ENCODE assay signal across 15 cellular contexts in the genomic region with DNA sequence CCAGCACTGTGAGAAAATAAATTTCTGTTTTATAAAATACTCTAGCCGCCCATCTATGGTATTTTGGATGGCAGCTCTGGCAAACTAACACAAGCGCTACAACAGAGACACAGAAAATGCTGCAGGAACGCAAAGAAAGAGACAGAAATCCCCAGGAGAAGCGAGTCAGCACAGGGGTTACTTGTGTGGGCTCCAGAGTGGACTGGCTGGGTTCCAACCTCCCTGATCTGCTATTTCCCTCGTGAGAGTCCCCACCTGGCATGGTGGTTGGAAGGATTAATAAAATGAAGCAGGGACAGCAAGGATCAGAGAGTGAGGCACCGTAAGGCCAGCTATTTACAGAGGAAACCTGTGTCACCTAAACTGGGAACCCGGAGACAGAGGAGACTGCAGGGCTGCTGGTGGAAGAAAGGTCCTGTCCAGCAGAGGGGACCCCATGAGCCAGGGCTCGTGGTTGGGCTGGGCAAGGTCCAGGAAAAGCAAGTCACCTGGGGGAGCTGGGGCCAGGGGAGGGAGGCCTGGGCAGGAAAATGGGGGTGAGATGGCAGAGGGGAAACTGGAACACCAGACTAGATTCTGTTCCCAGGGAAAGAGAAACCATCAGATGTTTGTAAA.
DNase-seq lines count a peak whose midpoint lies in the region; TF ChIP-seq lines count a peak whose summit lies in the region.
"Had no signal": no experiment of that assay in that cellular context is flagged by ENCODE, and none has a peak within 500 bp of the region (broad histone marks: within the 10 kb centered on the region; RNA-seq: fewer than 3 reads in every experiment).

No MANE protein-coding gene starts in this region.

- DNase-seq in MG63 (peak; percentile 20), chondrocyte (ENCODE audit: low spot score) (no peak), islet precursor cell (peak; percentile 56), thyroid gland (no peak), GM19238 (ENCODE audit: insufficient read length, low spot score) (no peak), hepatic stellate cell (ENCODE audit: low spot score) (no peak), NCI-H146 treated with DMSO at 0.1 percent for 48 hours (lab: John Stamatoyannopoulos, UW; ENCODE audit: unreplicated experiment) (no peak)
- DNase-seq: activated CD4-positive, alpha-beta T cell treated with anti-CD3 and anti-CD28 coated beads for 36 hours; activated naive CD8-positive, alpha-beta T cell treated with anti-CD3 and anti-CD28 coated beads, Interleukin-2, amount 10 ng/mL, durations not matched to agents 7 days and 5 days; CD4-positive, alpha-beta T cell; NCI-H2081; pancreas; RPMI8226; T-helper 17 cell; trophoblast cell had no signal

- peak overlapping the region; percentile 88 for H3K27ac Mint-ChIP-seq in chondrocyte (ENCODE audit: unreplicated experiment)
- H3K27ac Mint-ChIP-seq: activated CD4-positive, alpha-beta T cell treated with anti-CD3 and anti-CD28 coated beads for 36 hours; activated naive CD8-positive, alpha-beta T cell treated with anti-CD3 and anti-CD28 coated beads, Interleukin-2, amount 10 ng/mL, durations not matched to agents 7 days and 5 days; CD4-positive, alpha-beta T cell; T-helper 17 cell had no signal

- TF ChIP-seq CTCF in chondrocyte (IDR thresholded peaks at IDR 0.05) (no peak), thyroid gland (IDR thresholded peaks at IDR 0.05) (no peak)

- H3K36me3 ChIP-seq in MG63 = no peaks in the 10 kb centered on the region
- H3K36me3 ChIP-seq in thyroid gland = no peaks in the 10 kb centered on the region
- H3K36me3 ChIP-seq: pancreas had no signal

- H3K27me3 Mint-ChIP-seq in chondrocyte (ENCODE audit: low read depth) = no peaks in the 10 kb centered on the region
- H3K27me3 Mint-ChIP-seq: activated CD4-positive, alpha-beta T cell treated with anti-CD3 and anti-CD28 coated beads for 36 hours had no signal

- H3K27me3 ChIP-seq in MG63 (no peaks in the 10 kb centered on the region), thyroid gland (no peaks in the 10 kb centered on the region)
- H3K27me3 ChIP-seq: pancreas had no signal

- TF ChIP-seq POLR2A in thyroid gland (IDR thresholded peaks at IDR 0.05) = no peak

- intact Hi-C loops in thyroid gland (cut with DNase I) = loop anchor here (10.0 kb wide), 1 partner anchor 129 kb away; no protein-coding TSS in a partner anchor

- peaks cover 12 to 44% of the 10 kb centered on the region in 2 donors for H3K4me1 ChIP-seq in thyroid gland
- H3K4me1 ChIP-seq: pancreas had no signal

- H3K36me3 Mint-ChIP-seq in chondrocyte (ENCODE audit: low read depth) = no peaks in the 10 kb centered on the region
- H3K36me3 Mint-ChIP-seq: activated naive CD8-positive, alpha-beta T cell treated with anti-CD3 and anti-CD28 coated beads, Interleukin-2, amount 10 ng/mL, durations not matched to agents 7 days and 5 days had no signal

- peak overlapping the region in 2 of 3 donors; percentile 44 to 62 for H3K27ac ChIP-seq in thyroid gland
- H3K27ac ChIP-seq: pancreas had no signal

- peaks cover 55% of the 10 kb centered on the region for H3K4me1 Mint-ChIP-seq in chondrocyte (ENCODE audit: low read depth)
- H3K4me1 Mint-ChIP-seq: activated CD4-positive, alpha-beta T cell treated with anti-CD3 and anti-CD28 coated beads for 36 hours; activated naive CD8-positive, alpha-beta T cell treated with anti-CD3 and anti-CD28 coated beads, Interleukin-2, amount 10 ng/mL, durations not matched to agents 7 days and 5 days had no signal

- no peaks in the 10 kb centered on the region for H3K9me3 Mint-ChIP-seq in chondrocyte (ENCODE audit: low read depth)
- H3K9me3 Mint-ChIP-seq: activated naive CD8-positive, alpha-beta T cell treated with anti-CD3 and anti-CD28 coated beads, Interleukin-2, amount 10 ng/mL, durations not matched to agents 7 days and 5 days; CD4-positive, alpha-beta T cell had no signal

- H3K4me3 Mint-ChIP-seq in chondrocyte (ENCODE audit: unreplicated experiment) = no peak overlapping the region
- H3K4me3 Mint-ChIP-seq: activated CD4-positive, alpha-beta T cell treated with anti-CD3 and anti-CD28 coated beads for 36 hours; activated naive CD8-positive, alpha-beta T cell treated with anti-CD3 and anti-CD28 coated beads, Interleukin-2, amount 10 ng/mL, durations not matched to agents 7 days and 5 days; CD4-positive, alpha-beta T cell; T-helper 17 cell had no signal

- no peak overlapping the region for H3K4me3 ChIP-seq in MG63
- no peak overlapping the region for H3K4me3 ChIP-seq in thyroid gland (replicated peaks in 1 of 3)
- H3K4me3 ChIP-seq: pancreas had no signal

- WGBS in thyroid gland, 2 donors = 67 to 81% methylated on average over 8 of the region's 8 CpGs

- H3K9me3 ChIP-seq in MG63 (no peaks in the 10 kb centered on the region), thyroid gland (no peaks in the 10 kb centered on the region)
- H3K9me3 ChIP-seq: pancreas had no signal

Comparison
In these comparisons a context has a peak if more than half of its experiments do, and no peak if none do; other contexts are left out.
1. DNase-seq: peak in MG63 (single experiment) and islet precursor cell (single experiment); none in chondrocyte (single experiment), thyroid gland (0 of 2), GM19238 (single experiment), hepatic stellate cell (single experiment) and NCI-H146 treated with DMSO at 0.1 percent for 48 hours (single experiment).